ENCODE assay signal across 22 cellular contexts in genomic region chr3:77462951-77463350, GRCh38.
A peak's percentile ranks its signal among the peaks of the same experiment; 100 is the strongest.
DNase-seq lines count a peak whose midpoint lies in the region; ATAC-seq and TF ChIP-seq lines count a peak whose summit lies in the region.
"Had no signal": no experiment of that assay in that cellular context is flagged by ENCODE, and none has a peak within 500 bp of the region (broad histone marks: within the 10 kb centered on the region; RNA-seq: fewer than 3 reads in every experiment).

No MANE protein-coding gene starts in this region.

- H3K27me3 ChIP-seq in adipocyte (replicated peaks; ENCODE audit: control insufficient read depth, insufficient read depth, low read length) (no peaks in the 10 kb centered on the region), left lung (no peaks in the 10 kb centered on the region)
- H3K27me3 ChIP-seq: BE2C; BLaER1 treated with 17β-estradiol and CSF1 and Interleukin-3, amounts not matched to agents 10 nM and 100 nM had no signal

- no peaks in the 10 kb centered on the region for H3K27me3 Mint-ChIP-seq in nephron (ENCODE audit: low read depth)
- H3K27me3 Mint-ChIP-seq: CD4-positive, alpha-beta T cell; CD8-positive, alpha-beta memory T cell had no signal

- peak overlapping the region in 1 of 2 donors; percentile 2 for H3K27ac ChIP-seq in left lung
- H3K27ac ChIP-seq: 22Rv1; BLaER1 treated with 17β-estradiol and CSF1 and Interleukin-3, amounts not matched to agents 10 nM and 100 nM had no signal

- H3K9me3 Mint-ChIP-seq in nephron: no peaks in the 10 kb centered on the region

- H3K9ac ChIP-seq in adipocyte (ENCODE audit: low read length): no peak overlapping the region
- H3K9ac ChIP-seq: BLaER1 treated with 17β-estradiol and CSF1 and Interleukin-3, amounts not matched to agents 10 nM and 100 nM had no signal

- no peak overlapping the region for H3K4me3 ChIP-seq in AG10803 (ENCODE audit: low read length)
- H3K4me3 ChIP-seq in adipocyte (ENCODE audit: low read length): no peak overlapping the region
- no peak overlapping the region for H3K4me3 ChIP-seq in left lung
- H3K4me3 ChIP-seq: BLaER1 treated with 17β-estradiol and CSF1 and Interleukin-3, amounts not matched to agents 10 nM and 100 nM; GM12878 had no signal

- H3K4me1 ChIP-seq in adipocyte (ENCODE audit: control insufficient read depth, insufficient read depth, low read length) (peaks cover 2% of the 10 kb centered on the region), left lung (peaks cover 0 to under 1% of the 10 kb centered on the region in 2 donors)
- H3K4me1 ChIP-seq: BE2C had no signal

- peaks cover 33% of the 10 kb centered on the region for H3K4me1 Mint-ChIP-seq in nephron
- H3K4me1 Mint-ChIP-seq: CD14-positive monocyte; CD8-positive, alpha-beta memory T cell had no signal

- H3K36me3 Mint-ChIP-seq in nephron (ENCODE audit: low read depth): peaks cover 3% of the 10 kb centered on the region
- H3K36me3 Mint-ChIP-seq: CD14-positive monocyte had no signal

- H3K27ac Mint-ChIP-seq in nephron: peak overlapping the region; percentile 43 to 92 (median 54)
- H3K27ac Mint-ChIP-seq: CD14-positive monocyte; CD4-positive, alpha-beta T cell; CD8-positive, alpha-beta memory T cell had no signal

- TF ChIP-seq CTCF in AG10803 (conservative IDR thresholded peaks at IDR 0.05; ENCODE audit: low read length) (no peak), left lung (IDR thresholded peaks at IDR 0.05) (no peak), nephron (IDR thresholded peaks at IDR 0.05; ENCODE audit: unreplicated experiment in 3 of 3) (no peak)

- ATAC-seq in left lung (peak; percentile 54), GM18868 (IDR thresholded peaks at IDR 0.05; ENCODE audit: unreplicated experiment) (no peak)
- ATAC-seq: GM12878 had no signal

- H3K4me3 Mint-ChIP-seq in nephron: no peak overlapping the region
- H3K4me3 Mint-ChIP-seq: CD14-positive monocyte; CD4-positive, alpha-beta T cell; CD8-positive, alpha-beta memory T cell had no signal

- H3K36me3 ChIP-seq in adipocyte (ENCODE audit: control insufficient read depth, insufficient read depth, low read length, severe bottlenecking) (no peaks in the 10 kb centered on the region), left lung (no peaks in the 10 kb centered on the region)
- H3K36me3 ChIP-seq: BE2C; BLaER1 treated with 17β-estradiol and CSF1 and Interleukin-3, amounts not matched to agents 10 nM and 100 nM had no signal

- H3K9me3 ChIP-seq in adipocyte (ENCODE audit: control insufficient read depth, low read length): no peaks in the 10 kb centered on the region
- no peaks in the 10 kb centered on the region for H3K9me3 ChIP-seq in left lung
- H3K9me3 ChIP-seq: BE2C; BLaER1 treated with 17β-estradiol and CSF1 and Interleukin-3, amounts not matched to agents 10 nM and 100 nM had no signal

- intact Hi-C loops in left lung (cut with DNase I): no loop called here

- DNase-seq in AG10803 (ENCODE audit: low read depth): peak; percentile 8
- peak; percentile 14 for DNase-seq in adipocyte (ENCODE audit: low read depth)
- no peak for DNase-seq in left lung
- no peak for DNase-seq in GOT3 (lab: John Stamatoyannopoulos, UW)
- no peak for DNase-seq in NCI-H2227 treated with DMSO at 0.1 percent for 48 hours (lab: John Stamatoyannopoulos, UW)
- DNase-seq in central memory CD4-positive, alpha-beta T cell: no peak
- DNase-seq: AML-193; BE2C; CD4-positive, alpha-beta T cell; CD8-positive, alpha-beta memory T cell; DMS 273 treated with DMSO at 0.1 percent for 48 hours; DMS79; EL; GDM1; H7; HCEC 1CT had no signal

Comparison
In these comparisons a context has a peak if more than half of its experiments do, and no peak if none do; other contexts are left out.
1. DNase-seq: peak in AG10803 (single experiment) and adipocyte (single experiment); none in left lung (0 of 2), GOT3 (single experiment), NCI-H2227 treated with DMSO at 0.1 percent for 48 hours (single experiment) and central memory CD4-positive, alpha-beta T cell (single experiment).